In genomic region chr17:38429476-38430100, GRCh38 we compare ENCODE assay signal across 8 cellular contexts. TPM values are rescaled to one million over a fixed set of nuclear protein-coding genes. Genes with fewer than 3 reads are reported as not detected.
DNase-seq lines count a peak whose midpoint lies in the region; ATAC-seq and TF ChIP-seq lines count a peak whose summit lies in the region.

No MANE protein-coding gene starts in this region.

- in situ Hi-C loops in transverse colon (cut with MboI; ENCODE audit: low pct_ligation_motif_present in 1 of 4, low pct_unique_long_range_greater_than_20kb in 1 of 4, low sequenced_read_pairs in 3 of 4) = loop anchor here in 1 of 4 donors (5.0 kb wide), 1 partner anchor 58 kb away; no protein-coding TSS in a partner anchor
- in situ Hi-C loops in KBM-7 (cut with MboI; ENCODE audit: low pct_unique_long_range_greater_than_20kb, low sequenced_read_pairs) = no loop called here

- TF ChIP-seq CTCF in breast epithelium (IDR thresholded peaks at IDR 0.05) = no peak
- no peak for TF ChIP-seq CTCF in transverse colon (IDR thresholded peaks at IDR 0.05)

- peaks cover 13% of the 10 kb centered on the region for H3K4me1 Mint-ChIP-seq in activated T-cell treated with anti-CD3 and anti-CD28 coated beads, Interleukin-2, amount 50 U/mL, for 72 hours (ENCODE audit: low read depth)

- peaks cover 30% of the 10 kb centered on the region for H3K27me3 Mint-ChIP-seq in activated T-cell treated with anti-CD3 and anti-CD28 coated beads, Interleukin-2, amount 50 U/mL, for 72 hours (ENCODE audit: low read depth)

- H3K36me3 Mint-ChIP-seq in activated T-cell treated with anti-CD3 and anti-CD28 coated beads, Interleukin-2, amount 50 U/mL, for 72 hours (ENCODE audit: insufficient read depth in 2 of 2) = no peaks in the 10 kb centered on the region

- H3K4me3 ChIP-seq in breast epithelium (peak overlapping the region; percentile 79 to 93 (median 88)), mesodermal cell (ENCODE audit: extremely low read depth, insufficient read depth, low read length, poor library complexity, severe bottlenecking) (peak overlapping the region; percentile 90), transverse colon (peak overlapping the region in 3 of 4 donors; percentile 62 to 84 (median 76))

- H3K27me3 ChIP-seq in breast epithelium = no peaks in the 10 kb centered on the region
- peaks cover 8% of the 10 kb centered on the region for H3K27me3 ChIP-seq in transverse colon

- no peaks in the 10 kb centered on the region for H3K36me3 ChIP-seq in breast epithelium
- peaks cover 14% of the 10 kb centered on the region for H3K36me3 ChIP-seq in mesodermal cell (ENCODE audit: control insufficient read depth, insufficient read depth, low read length)
- no peaks in the 10 kb centered on the region for H3K36me3 ChIP-seq in transverse colon

- H3K4me3 Mint-ChIP-seq in activated T-cell treated with anti-CD3 and anti-CD28 coated beads, Interleukin-2, amount 50 U/mL, for 72 hours = peak overlapping the region; percentile 38 to 58

- H3K27ac Mint-ChIP-seq in activated T-cell treated with anti-CD3 and anti-CD28 coated beads, Interleukin-2, amount 50 U/mL, for 72 hours = no peak overlapping the region

- H3K9me3 Mint-ChIP-seq in activated T-cell treated with anti-CD3 and anti-CD28 coated beads, Interleukin-2, amount 50 U/mL, for 72 hours = no peaks in the 10 kb centered on the region

- TF ChIP-seq EP300 in transverse colon (IDR thresholded peaks at IDR 0.05; ENCODE audit: low read depth) = no peak

- DNase-seq in activated T-cell treated with anti-CD3 and anti-CD28 coated beads, Interleukin-2, amount 50 U/mL, for 72 hours = no peak
- DNase-seq in activated T-cell treated with anti-CD3 and anti-CD28 coated beads for 4 hours = no peak
- no peak for DNase-seq in breast epithelium (ENCODE audit: low spot score in 2 of 2)
- DNase-seq in transverse colon = no peak
- no peak for DNase-seq in KBM-7
- DNase-seq in H4 (ENCODE audit: low spot score) = no peak
- no peak for DNase-seq in NCI-H526 (lab: John Stamatoyannopoulos, UW)

- peaks cover 10 to 14% of the 10 kb centered on the region in 2 donors for H3K4me1 ChIP-seq in breast epithelium
- peaks cover 37% of the 10 kb centered on the region for H3K4me1 ChIP-seq in mesodermal cell (ENCODE audit: control insufficient read depth, insufficient read depth, low read length, poor library complexity, severe bottlenecking)
- peaks cover 9 to 28% (median 18%) of the 10 kb centered on the region in 4 donors for H3K4me1 ChIP-seq in transverse colon

- 84 to 87% methylated on average over 6 to 7 of the region's 9 CpGs for WGBS in mesodermal cell (ENCODE audit: insufficient coverage in 2 of 2), 2 experiments
- 71 to 79% methylated on average over 4 to 9 of the region's 9 CpGs for WGBS in transverse colon (ENCODE audit: low coverage in 1 of 2), 2 donors

- H3K9me3 ChIP-seq in breast epithelium (no peaks in the 10 kb centered on the region), mesodermal cell (ENCODE audit: control insufficient read depth, low read length) (no peaks in the 10 kb centered on the region), transverse colon (no peaks in the 10 kb centered on the region)

- TF ChIP-seq POLR2A in breast epithelium (IDR thresholded peaks at IDR 0.05) (no peak), transverse colon (IDR thresholded peaks at IDR 0.05) (no peak)

- H3K27ac ChIP-seq in breast epithelium (peak overlapping the region; percentile 83 to 88), mesodermal cell (ENCODE audit: low read depth, low read length, severe bottlenecking) (peak overlapping the region; percentile 16), transverse colon (peak overlapping the region; percentile 84 to 96 (median 90))

- ATAC-seq in activated T-cell treated with anti-CD3 and anti-CD28 coated beads, Interleukin-2, amount 50 U/mL, for 72 hours (replicated peaks in 1 of 2) = no peak

- intact Hi-C loops in breast epithelium (cut with DNase I; ENCODE audit: low total_unique reads) (loop anchor here (10.0 kb wide), 1 partner anchor 55 kb away; no protein-coding TSS in a partner anchor), transverse colon (cut with DNase I; ENCODE audit: low total_unique reads) (loop anchor here (5.0 kb wide), 1 partner anchor 58 kb away; no protein-coding TSS in a partner anchor)

RNA-seq across cellular contexts. Expression of gene ARHGAP23, which starts 1.3 kb away (rescaled TPM):
- 1 to 10 TPM; 2.6 to 2.7 TPM for total RNA-seq in activated T-cell treated with anti-CD3 and anti-CD28 coated beads, Interleukin-2, amount 50 U/mL, for 72 hours
- total RNA-seq in breast epithelium (10 to 100 TPM; 13.8 to 25.2 (median 21.1) TPM), transverse colon (10 to 100 TPM in 3 of 4 donors, 1 to 10 TPM in 1; 4.5 to 21.7 (median 17.0) TPM)
- polyA plus RNA-seq in mesodermal cell (2013, experiment 1 of 2) = 33.0 TPM
- polyA plus RNA-seq in mesodermal cell (2013, experiment 2 of 2) = 27.8 TPM
- 6.8 and 11.7 TPM in 2 replicates for total RNA-seq in H4 (2014; rRNA removed; shearing (Covaris generic))

Comparison
In these comparisons a context has a peak if more than half of its experiments do, and no peak if none do; other contexts are left out.
1. H3K27ac ChIP-seq: peak in every context shown above with its lines; median percentile 90 in transverse colon; 86 in breast epithelium; 16 in mesodermal cell.